Comparison of ENCODE assay signal across 19 cellular contexts in the genomic region with DNA sequence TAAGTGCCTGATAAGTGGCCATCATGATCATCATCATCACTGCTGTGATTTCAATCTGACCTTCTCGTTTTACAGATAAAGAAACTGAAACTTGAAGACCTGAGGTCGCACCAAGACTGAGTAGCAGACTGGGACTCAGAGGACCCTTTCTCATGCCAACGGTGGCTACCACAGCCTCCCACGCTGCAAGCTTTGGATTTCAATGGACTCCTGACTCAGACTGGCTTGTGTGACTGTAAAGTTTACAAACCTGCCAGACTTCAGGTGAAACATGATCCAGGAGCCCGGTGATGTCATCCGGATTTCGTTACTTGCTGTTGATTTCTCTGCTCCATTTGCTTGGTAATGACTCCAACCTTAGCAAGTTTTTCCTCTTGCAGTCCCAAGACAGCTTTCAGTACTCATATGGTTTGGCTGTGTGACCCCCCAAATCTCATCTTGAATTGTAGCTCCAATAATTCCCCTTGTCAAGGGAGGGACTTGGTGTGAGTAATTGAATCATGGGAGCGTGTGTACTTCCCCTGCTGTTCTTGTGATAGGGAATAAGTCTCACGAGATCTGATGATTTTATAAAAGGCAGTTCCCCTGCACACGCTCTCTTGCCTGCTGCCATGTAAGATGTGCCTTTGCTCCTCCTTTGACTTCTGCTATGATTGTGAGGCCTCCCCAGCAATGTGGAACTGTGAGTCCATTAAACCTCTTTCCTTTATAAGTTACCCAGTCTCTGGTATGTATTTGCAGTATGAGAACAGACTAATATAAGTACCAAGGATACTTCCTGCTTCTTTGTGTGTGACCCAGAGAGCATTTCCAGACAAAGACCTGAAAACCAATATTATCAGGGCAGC. TPM values are rescaled to one million over a fixed set of nuclear protein-coding genes. Genes with fewer than 3 reads are reported as not detected.
A peak's percentile ranks its signal among the peaks of the same experiment; 100 is the strongest.
DNase-seq lines count a peak whose midpoint lies in the region; ATAC-seq and TF ChIP-seq lines count a peak whose summit lies in the region.
"Had no signal": no experiment of that assay in that cellular context is flagged by ENCODE, and none has a peak within 500 bp of the region (broad histone marks: within the 10 kb centered on the region; RNA-seq: fewer than 3 reads in every experiment).

No MANE protein-coding gene starts in this region.

- CTCF ChIA-PET in mammary epithelial cell (lab: Charles Lee; ENCODE audit: low non-redundant PET) = no interaction called here

- H3K4me1 ChIP-seq in GM23338 (ENCODE audit: insufficient read depth) = peaks cover 8% of the 10 kb centered on the region
- H3K4me1 ChIP-seq in HUES48 (ENCODE audit: control insufficient read depth, insufficient read depth, low read length) = peaks cover 14% of the 10 kb centered on the region
- peaks cover 16% of the 10 kb centered on the region for H3K4me1 ChIP-seq in mammary epithelial cell (ENCODE audit: insufficient read depth, low read length)
- H3K4me1 ChIP-seq in parathyroid adenoma = no peaks in the 10 kb centered on the region
- H3K4me1 ChIP-seq in BE2C = no peaks in the 10 kb centered on the region

- peaks cover 7% of the 10 kb centered on the region for H3K27me3 Mint-ChIP-seq in GM23338 (ENCODE audit: insufficient read depth, low read depth, poor library complexity)
- H3K27me3 Mint-ChIP-seq: activated naive CD8-positive, alpha-beta T cell treated with anti-CD3 and anti-CD28 coated beads, Interleukin-2, amount 50 U/mL, for 24 hours had no signal

- no peaks in the 10 kb centered on the region for H3K36me3 ChIP-seq in GM23338 (ENCODE audit: insufficient read depth)
- no peaks in the 10 kb centered on the region for H3K36me3 ChIP-seq in HUES48 (ENCODE audit: control insufficient read depth, insufficient read depth, low read length)
- H3K36me3 ChIP-seq in mammary epithelial cell (ENCODE audit: insufficient read depth, low read length) = no peaks in the 10 kb centered on the region
- H3K36me3 ChIP-seq in parathyroid adenoma (ENCODE audit: control insufficient read depth, insufficient read depth, low read length) = no peaks in the 10 kb centered on the region
- H3K36me3 ChIP-seq in BE2C = no peaks in the 10 kb centered on the region
- H3K36me3 ChIP-seq: sigmoid colon had no signal

- H4K20me1 ChIP-seq in GM23338 (replicated peaks; ENCODE audit: insufficient read depth) (no peaks in the 10 kb centered on the region), mammary epithelial cell (ENCODE audit: insufficient read depth, low read length) (no peaks in the 10 kb centered on the region)

- H3K4me3 ChIP-seq in GM23338 = no peak overlapping the region
- H3K4me3 ChIP-seq in HUES48 (ENCODE audit: low read depth, low read length) = 0 out of 2 replicates have a peak overlapping the region, but pooled peaks have one; percentile 3
- no peak overlapping the region for H3K4me3 ChIP-seq in mammary epithelial cell (replicated peaks in 1 of 3; ENCODE audit: insufficient read depth in 1 of 3, low read depth in 2 of 3, low read length in 3 of 3)
- no peak overlapping the region for H3K4me3 ChIP-seq in parathyroid adenoma (ENCODE audit: low read depth, low read length)
- H3K4me3 ChIP-seq in BE2C (ENCODE audit: low read depth, low read length) = no peak overlapping the region
- H3K4me3 ChIP-seq: sigmoid colon had no signal

- H3K4me2 ChIP-seq in GM23338 (no peak overlapping the region), mammary epithelial cell (ENCODE audit: insufficient read depth, low read depth, low read length) (no peak overlapping the region), parathyroid adenoma (ENCODE audit: low read length) (peak overlapping the region; percentile 44)

- WGBS in mammary epithelial cell (ENCODE audit: low coverage, missing lambda C conversion rate) = 93% methylated on average over 10 of the region's 10 CpGs

- H3K79me2 ChIP-seq in GM23338 (replicated peaks; ENCODE audit: insufficient read depth) = no peaks in the 10 kb centered on the region
- no peaks in the 10 kb centered on the region for H3K79me2 ChIP-seq in mammary epithelial cell (ENCODE audit: insufficient read depth, low read length)
- H3K79me2 ChIP-seq in parathyroid adenoma = no peaks in the 10 kb centered on the region

- TF ChIP-seq CTCF in GM23338 (conservative IDR thresholded peaks at IDR 0.05; ENCODE audit: low read depth in 2 of 2) (no peak), mammary epithelial cell (conservative IDR thresholded peaks at IDR 0.05 in 1 of 2, IDR thresholded peaks at IDR 0.05 in 1 of 2; ENCODE audit: extremely low read depth in 1 of 2, insufficient read depth in 1 of 2, low read depth in 1 of 2, low read length in 2 of 2) (no peak), parathyroid adenoma (IDR thresholded peaks at IDR 0.05) (no peak), BE2C (IDR thresholded peaks at IDR 0.05; ENCODE audit: low read depth, low read length) (no peak)

- peaks cover 14% of the 10 kb centered on the region for H3K9me3 Mint-ChIP-seq in GM23338
- H3K9me3 Mint-ChIP-seq: activated CD4-positive, alpha-beta T cell treated with anti-CD3 and anti-CD28 coated beads, Interleukin-2, amount 10 ng/mL, durations not matched to agents 7 days and 5 days; activated T-cell treated with anti-CD3 and anti-CD28 coated beads, Interleukin-2, amount 50 U/mL, for 24 hours had no signal

- BruUV-seq in mammary epithelial cell (replicated peaks; lab: Mats Ljungman, UMichigan) = TSS peak; percentile 57

- H3K27me3 ChIP-seq in GM23338 (ENCODE audit: insufficient read depth) = no peaks in the 10 kb centered on the region
- no peaks in the 10 kb centered on the region for H3K27me3 ChIP-seq in HUES48 (ENCODE audit: control insufficient read depth, insufficient read depth, low read length)
- H3K27me3 ChIP-seq in mammary epithelial cell (ENCODE audit: insufficient read depth, low read length) = no peaks in the 10 kb centered on the region
- no peaks in the 10 kb centered on the region for H3K27me3 ChIP-seq in parathyroid adenoma (ENCODE audit: control insufficient read depth, insufficient read depth, low read length)
- H3K27me3 ChIP-seq in BE2C = no peaks in the 10 kb centered on the region

- in situ Hi-C loops in mammary epithelial cell (cut with MboI; ENCODE audit: low sequenced_read_pairs in 2 of 2) = no loop called here

- peaks cover 3% of the 10 kb centered on the region; the same call in 1 of the 3 replicates for H3K36me3 Mint-ChIP-seq in GM23338 (ENCODE audit: low read depth)
- H3K36me3 Mint-ChIP-seq: CD4-positive, CD25-positive, alpha-beta regulatory T cell; stimulated activated naive B cell treated with anti-CD40 and anti-IgM and Interleukin-4, amounts not matched to agents 10 μg/mL and 1 μg/mL and 100 μg/mL, for 72 hours had no signal

- DNase-seq in GM23338 (ENCODE audit: low spot score) = peak; percentile 27
- peak; percentile 76 for DNase-seq in mammary epithelial cell
- DNase-seq in BE2C = no peak
- no peak for DNase-seq in SHP77 (lab: John Stamatoyannopoulos, UW)
- DNase-seq: activated CD4-positive, alpha-beta T cell treated with anti-CD3 and anti-CD28 coated beads, Interleukin-2, amount 10 ng/mL, durations not matched to agents 7 days and 5 days; activated naive CD8-positive, alpha-beta T cell treated with anti-CD3 and anti-CD28 coated beads, Interleukin-2, amount 50 U/mL, for 24 hours; activated T-cell treated with anti-CD3 and anti-CD28 coated beads, Interleukin-2, amount 50 U/mL, for 24 hours; CD4-positive, CD25-positive, alpha-beta regulatory T cell; left ventricle myocardium superior; NCI-H526; sigmoid colon; stimulated activated naive B cell treated with anti-CD40 and anti-IgM and Interleukin-4, amounts not matched to agents 10 μg/mL and 1 μg/mL and 100 μg/mL, for 72 hours had no signal

- no peak overlapping the region for H3K27ac Mint-ChIP-seq in GM23338
- H3K27ac Mint-ChIP-seq: activated CD4-positive, alpha-beta T cell treated with anti-CD3 and anti-CD28 coated beads, Interleukin-2, amount 10 ng/mL, durations not matched to agents 7 days and 5 days; activated naive CD8-positive, alpha-beta T cell treated with anti-CD3 and anti-CD28 coated beads, Interleukin-2, amount 50 U/mL, for 24 hours; activated T-cell treated with anti-CD3 and anti-CD28 coated beads, Interleukin-2, amount 50 U/mL, for 24 hours; CD4-positive, CD25-positive, alpha-beta regulatory T cell; nephron; stimulated activated naive B cell treated with anti-CD40 and anti-IgM and Interleukin-4, amounts not matched to agents 10 μg/mL and 1 μg/mL and 100 μg/mL, for 72 hours had no signal

- H3K27ac ChIP-seq in GM23338 (ENCODE audit: low read depth) (no peak overlapping the region), HUES48 (ENCODE audit: low read depth, low read length) (no peak overlapping the region), mammary epithelial cell (ENCODE audit: insufficient read depth, low read depth, low read length) (no peak overlapping the region), parathyroid adenoma (no peak overlapping the region)
- H3K27ac ChIP-seq: sigmoid colon had no signal

- H3K4me3 Mint-ChIP-seq in GM23338 = no peak overlapping the region
- H3K4me3 Mint-ChIP-seq: activated CD4-positive, alpha-beta T cell treated with anti-CD3 and anti-CD28 coated beads, Interleukin-2, amount 10 ng/mL, durations not matched to agents 7 days and 5 days; activated naive CD8-positive, alpha-beta T cell treated with anti-CD3 and anti-CD28 coated beads, Interleukin-2, amount 50 U/mL, for 24 hours; activated T-cell treated with anti-CD3 and anti-CD28 coated beads, Interleukin-2, amount 50 U/mL, for 24 hours; nephron; stimulated activated naive B cell treated with anti-CD40 and anti-IgM and Interleukin-4, amounts not matched to agents 10 μg/mL and 1 μg/mL and 100 μg/mL, for 72 hours had no signal

- no peak overlapping the region for H3K9ac ChIP-seq in HUES48 (ENCODE audit: low read depth, low read length)
- no peak overlapping the region for H3K9ac ChIP-seq in mammary epithelial cell (ENCODE audit: insufficient read depth, low read length)
- H3K9ac ChIP-seq in parathyroid adenoma = no peak overlapping the region

- H3K9me2 ChIP-seq in GM23338 (ENCODE audit: insufficient read depth) = no peaks in the 10 kb centered on the region

- peaks cover 18% of the 10 kb centered on the region for H3K4me1 Mint-ChIP-seq in GM23338
- H3K4me1 Mint-ChIP-seq: activated CD4-positive, alpha-beta T cell treated with anti-CD3 and anti-CD28 coated beads, Interleukin-2, amount 10 ng/mL, durations not matched to agents 7 days and 5 days; activated naive CD8-positive, alpha-beta T cell treated with anti-CD3 and anti-CD28 coated beads, Interleukin-2, amount 50 U/mL, for 24 hours; CD4-positive, CD25-positive, alpha-beta regulatory T cell; stimulated activated naive B cell treated with anti-CD40 and anti-IgM and Interleukin-4, amounts not matched to agents 10 μg/mL and 1 μg/mL and 100 μg/mL, for 72 hours had no signal

- H2AFZ ChIP-seq in GM23338 = no peak overlapping the region
- H2AFZ ChIP-seq in mammary epithelial cell (ENCODE audit: low read depth, low read length) = no peak overlapping the region
- no peak overlapping the region for H2AFZ ChIP-seq in parathyroid adenoma

- no peaks in the 10 kb centered on the region for H3F3A ChIP-seq in GM23338 (replicated peaks; ENCODE audit: low read depth)

- no peaks in the 10 kb centered on the region for H3K9me3 ChIP-seq in HUES48 (ENCODE audit: control insufficient read depth, insufficient read depth, low read length)
- H3K9me3 ChIP-seq in mammary epithelial cell (replicated peaks; ENCODE audit: insufficient read depth, low read length) = no peaks in the 10 kb centered on the region
- H3K9me3 ChIP-seq in parathyroid adenoma (ENCODE audit: control insufficient read depth, low read length) = no peaks in the 10 kb centered on the region
- no peaks in the 10 kb centered on the region for H3K9me3 ChIP-seq in BE2C
- H3K9me3 ChIP-seq: sigmoid colon had no signal

- ATAC-seq in GM23338 (no peak), GM19463 (IDR thresholded peaks at IDR 0.05; ENCODE audit: unreplicated experiment) (no peak)
- ATAC-seq: activated naive CD8-positive, alpha-beta T cell treated with anti-CD3 and anti-CD28 coated beads, Interleukin-2, amount 50 U/mL, for 24 hours; left ventricle myocardium superior; stimulated activated naive B cell treated with anti-CD40 and anti-IgM and Interleukin-4, amounts not matched to agents 10 μg/mL and 1 μg/mL and 100 μg/mL, for 72 hours had no signal

- intact Hi-C loops in mammary epithelial cell (cut with micrococcal nuclease) = no loop called here

- dilution Hi-C loops in mammary epithelial cell (cut with HindIII; ENCODE audit: low sequenced_read_pairs) = no loop called here

RNA-seq across cellular contexts. Expression of a gene that starts 26.7 kb away (rescaled TPM):
- not detected in 2 replicates for total RNA-seq in GM23338 (2014; rRNA removed; shearing (Covaris generic))
- polyA plus RNA-seq in GM23338 (2016; fragmentation: Nextera tagmentation; extraction: Ambion mirVana) = 0.10 TPM in 1 of 2 replicates, not detected in the other
- total RNA-seq in mammary epithelial cell = not detected
- 0.07 TPM for polyA plus RNA-seq in mammary epithelial cell
- not detected for polyA minus RNA-seq in mammary epithelial cell
- 19.4 TPM for polyA plus RNA-seq in BE2C (2012; ENCODE audit: insufficient read depth, insufficient read length, low read depth)
- total RNA-seq: activated CD4-positive, alpha-beta T cell treated with anti-CD3 and anti-CD28 coated beads, Interleukin-2, amount 10 ng/mL, durations not matched to agents 7 days and 5 days; CD4-positive, CD25-positive, alpha-beta regulatory T cell; chondrocyte; left ventricle myocardium superior; T-helper 2 cell treated with Interferon-gamma antibody and Interleukin-4, amounts not matched to agents 100 ng/mL and 5 ng/mL, for 36 hours; urinary bladder had no signal
- polyA plus RNA-seq: CD4-positive, CD25-positive, alpha-beta regulatory T cell had no signal

Comparison
In these comparisons a context has a peak if more than half of its experiments do, and no peak if none do; other contexts are left out.
1. DNase-seq: peak in GM23338 (single experiment) and mammary epithelial cell (single experiment); none in BE2C (single experiment) and SHP77 (0 of 2).